8 cellular contexts compared by ENCODE assay signal in the genomic region with DNA sequence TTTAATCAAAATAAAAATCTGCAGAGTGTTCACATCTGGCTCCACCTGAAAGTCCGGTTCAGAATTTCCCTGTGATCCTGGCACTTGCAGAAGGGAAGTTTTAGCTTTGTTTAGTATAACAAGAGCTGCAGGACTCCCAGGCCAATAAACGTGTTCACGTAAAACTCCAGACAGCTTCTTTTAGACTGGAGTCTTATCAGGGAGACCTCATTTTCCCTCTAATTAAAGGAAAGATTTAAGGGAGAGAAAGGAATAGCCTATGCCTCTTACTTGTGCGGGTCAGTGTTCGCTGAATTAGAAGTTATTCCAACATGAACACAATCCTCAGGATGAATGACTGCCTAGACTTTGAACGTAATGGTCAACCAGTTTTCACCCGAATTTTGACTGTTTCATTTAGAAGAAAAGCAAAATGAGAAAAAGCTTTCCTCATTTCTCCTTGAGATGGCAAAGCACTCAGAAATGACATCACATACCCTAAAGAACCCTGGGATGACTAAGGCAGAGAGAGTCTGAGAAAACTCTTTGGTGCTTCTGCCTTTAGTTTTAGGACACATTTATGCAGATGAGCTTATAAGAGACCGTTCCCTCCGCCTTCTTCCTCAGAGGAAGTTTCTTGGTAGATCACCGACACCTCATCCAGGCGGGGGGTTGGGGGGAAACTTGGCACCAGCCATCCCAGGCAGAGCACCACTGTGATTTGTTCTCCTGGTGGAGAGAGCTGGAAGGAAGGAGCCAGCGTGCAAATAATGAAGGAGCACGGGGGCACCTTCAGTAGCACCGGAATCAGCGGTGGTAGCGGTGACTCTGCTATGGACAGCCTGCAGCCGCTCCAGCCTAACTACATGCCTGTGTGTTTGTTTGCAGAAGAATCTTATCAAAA.
DNase-seq lines count a peak whose midpoint lies in the region; ATAC-seq and TF ChIP-seq lines count a peak whose summit lies in the region.

No MANE protein-coding gene starts in this region.

- H3K4me1 Mint-ChIP-seq in activated B cell treated with CpG ODN at 0.5 μM for 24 hours: peaks cover 70% of the 10 kb centered on the region
- peaks cover 42% of the 10 kb centered on the region for H3K4me1 Mint-ChIP-seq in stimulated activated effector memory CD8-positive, alpha-beta T cell treated with anti-CD3 and anti-CD28 coated beads, Interleukin-12 subunit alpha, Interleukin-12 subunit beta, amount 100 ng/mL, for 72 hours

- no peak for TF ChIP-seq CTCF in activated B cell treated with CpG ODN at 0.5 μM for 24 hours (IDR thresholded peaks at IDR 0.05)
- no peak for TF ChIP-seq CTCF in GM10248 (IDR thresholded peaks at IDR 0.05; ENCODE audit: control extremely low read depth, extremely low read depth, low read depth, missing control alignments)

- peak overlapping the region; percentile 94 for H3K4me3 ChIP-seq in effector memory CD4-positive, alpha-beta T cell (ENCODE audit: insufficient read depth, low read depth, low read length, poor library complexity, severe bottlenecking)

- H3K4me3 Mint-ChIP-seq in activated B cell treated with CpG ODN at 0.5 μM for 24 hours: peak overlapping the region; percentile 98
- peak overlapping the region; percentile 96 for H3K4me3 Mint-ChIP-seq in stimulated activated effector memory CD8-positive, alpha-beta T cell treated with anti-CD3 and anti-CD28 coated beads, Interleukin-12 subunit alpha, Interleukin-12 subunit beta, amount 100 ng/mL, for 72 hours

- POLR2A ChIA-PET in activated B cell treated with CpG ODN at 0.5 μM for 24 hours (lab: Charles Lee) (interaction anchor here (0.7 to 11.2 kb wide), 27 partner anchors 10 to 1098 kb away, joined by 3 to 279 read pairs (median 9); a partner anchor contains a TSS), GM10248 (lab: Yijun Ruan, JAX) (no interaction called here)

- peak overlapping the region; percentile 93 for H3K27ac ChIP-seq in effector memory CD4-positive, alpha-beta T cell (ENCODE audit: insufficient read depth, low read length, poor library complexity, severe bottlenecking)

- H3K27me3 Mint-ChIP-seq in activated B cell treated with CpG ODN at 0.5 μM for 24 hours: no peaks in the 10 kb centered on the region

- no peaks in the 10 kb centered on the region for H3K9me3 Mint-ChIP-seq in activated B cell treated with CpG ODN at 0.5 μM for 24 hours
- no peaks in the 10 kb centered on the region for H3K9me3 Mint-ChIP-seq in stimulated activated effector memory CD8-positive, alpha-beta T cell treated with anti-CD3 and anti-CD28 coated beads, Interleukin-12 subunit alpha, Interleukin-12 subunit beta, amount 100 ng/mL, for 72 hours

- CTCF ChIA-PET in activated B cell treated with CpG ODN at 0.5 μM for 24 hours (lab: Charles Lee) (interaction anchor here (0.7 to 3.9 kb wide), 19 partner anchors 10 to 374 kb away, joined by 3 to 26 read pairs (median 4); no protein-coding TSS in a partner anchor), GM10248 (lab: Yijun Ruan, JAX) (interaction anchor here (0.7 to 7.4 kb wide), 20 partner anchors 11 to 118 kb away, joined by 3 to 62 read pairs (median 4); no protein-coding TSS in a partner anchor)

- intact Hi-C loops in activated B cell treated with CpG ODN at 0.5 μM for 24 hours (cut with micrococcal nuclease): loop anchor here (1.0 to 10.0 kb wide), 6 partner anchors 31 to 1367 kb away; a partner anchor contains a TSS

- no peak for ATAC-seq in GM18505 (IDR thresholded peaks at IDR 0.05; ENCODE audit: unreplicated experiment)
- peak; percentile 9 for ATAC-seq in activated B cell treated with CpG ODN at 0.5 μM for 24 hours (ENCODE audit: low read depth)
- ATAC-seq in stimulated activated effector memory CD8-positive, alpha-beta T cell treated with anti-CD3 and anti-CD28 coated beads, Interleukin-12 subunit alpha, Interleukin-12 subunit beta, amount 100 ng/mL, for 72 hours: peak; percentile 67

- no peaks in the 10 kb centered on the region for H3K36me3 ChIP-seq in effector memory CD4-positive, alpha-beta T cell (ENCODE audit: control insufficient read depth, insufficient read depth, low read length)

- DNase-seq in HPDE6-E6E7 (ENCODE audit: extremely low spot score) (peak; percentile 32), activated B cell treated with CpG ODN at 0.5 μM for 24 hours (no peak), medulla oblongata (ENCODE audit: extremely low spot score) (peak; percentile 66), GM10248 (ENCODE audit: extremely low spot score) (no peak), SW 1271 (lab: John Stamatoyannopoulos, UW) (no peak)
- DNase-seq in effector memory CD4-positive, alpha-beta T cell: peak; percentile 33 to 44 (median 42)
- DNase-seq in stimulated activated effector memory CD8-positive, alpha-beta T cell treated with anti-CD3 and anti-CD28 coated beads, Interleukin-12 subunit alpha, Interleukin-12 subunit beta, amount 100 ng/mL, for 72 hours (ENCODE audit: low spot score in 2 of 2): peak; percentile 26 to 80

- peak overlapping the region; percentile 98 for H3K27ac Mint-ChIP-seq in activated B cell treated with CpG ODN at 0.5 μM for 24 hours
- H3K27ac Mint-ChIP-seq in stimulated activated effector memory CD8-positive, alpha-beta T cell treated with anti-CD3 and anti-CD28 coated beads, Interleukin-12 subunit alpha, Interleukin-12 subunit beta, amount 100 ng/mL, for 72 hours: peak overlapping the region; percentile 95

- TF ChIP-seq POLR2A in GM18505 (IDR thresholded peaks at IDR 0.05; ENCODE audit: borderline replicate concordance, extremely low read depth, insufficient read depth, insufficient read length): peak; percentile 62

- peaks cover 50% of the 10 kb centered on the region for H3K36me3 Mint-ChIP-seq in activated B cell treated with CpG ODN at 0.5 μM for 24 hours (ENCODE audit: low read depth)
- peaks cover 59% of the 10 kb centered on the region for H3K36me3 Mint-ChIP-seq in stimulated activated effector memory CD8-positive, alpha-beta T cell treated with anti-CD3 and anti-CD28 coated beads, Interleukin-12 subunit alpha, Interleukin-12 subunit beta, amount 100 ng/mL, for 72 hours

- no peaks in the 10 kb centered on the region for H3K27me3 ChIP-seq in effector memory CD4-positive, alpha-beta T cell (replicated peaks; ENCODE audit: control insufficient read depth, insufficient read depth, low read length, poor library complexity, severe bottlenecking)

- H3K4me1 ChIP-seq in effector memory CD4-positive, alpha-beta T cell (ENCODE audit: control insufficient read depth, insufficient read depth, low read length, poor library complexity, severe bottlenecking): peaks cover 24% of the 10 kb centered on the region

- H3K9me3 ChIP-seq in effector memory CD4-positive, alpha-beta T cell (ENCODE audit: control insufficient read depth, low read length): no peaks in the 10 kb centered on the region

Comparison
In these comparisons a context has a peak if more than half of its experiments do, and no peak if none do; other contexts are left out.
1. DNase-seq: peak in HPDE6-E6E7 (single experiment), effector memory CD4-positive, alpha-beta T cell (3 of 3), medulla oblongata (single experiment) and stimulated activated effector memory CD8-positive, alpha-beta T cell treated with anti-CD3 and anti-CD28 coated beads, Interleukin-12 subunit alpha, Interleukin-12 subunit beta, amount 100 ng/mL, for 72 hours (2 of 2); none in activated B cell treated with CpG ODN at 0.5 μM for 24 hours (single experiment), GM10248 (single experiment) and SW 1271 (0 of 2).